Comparison of ENCODE assay signal across 8 cellular contexts in the genomic region with DNA sequence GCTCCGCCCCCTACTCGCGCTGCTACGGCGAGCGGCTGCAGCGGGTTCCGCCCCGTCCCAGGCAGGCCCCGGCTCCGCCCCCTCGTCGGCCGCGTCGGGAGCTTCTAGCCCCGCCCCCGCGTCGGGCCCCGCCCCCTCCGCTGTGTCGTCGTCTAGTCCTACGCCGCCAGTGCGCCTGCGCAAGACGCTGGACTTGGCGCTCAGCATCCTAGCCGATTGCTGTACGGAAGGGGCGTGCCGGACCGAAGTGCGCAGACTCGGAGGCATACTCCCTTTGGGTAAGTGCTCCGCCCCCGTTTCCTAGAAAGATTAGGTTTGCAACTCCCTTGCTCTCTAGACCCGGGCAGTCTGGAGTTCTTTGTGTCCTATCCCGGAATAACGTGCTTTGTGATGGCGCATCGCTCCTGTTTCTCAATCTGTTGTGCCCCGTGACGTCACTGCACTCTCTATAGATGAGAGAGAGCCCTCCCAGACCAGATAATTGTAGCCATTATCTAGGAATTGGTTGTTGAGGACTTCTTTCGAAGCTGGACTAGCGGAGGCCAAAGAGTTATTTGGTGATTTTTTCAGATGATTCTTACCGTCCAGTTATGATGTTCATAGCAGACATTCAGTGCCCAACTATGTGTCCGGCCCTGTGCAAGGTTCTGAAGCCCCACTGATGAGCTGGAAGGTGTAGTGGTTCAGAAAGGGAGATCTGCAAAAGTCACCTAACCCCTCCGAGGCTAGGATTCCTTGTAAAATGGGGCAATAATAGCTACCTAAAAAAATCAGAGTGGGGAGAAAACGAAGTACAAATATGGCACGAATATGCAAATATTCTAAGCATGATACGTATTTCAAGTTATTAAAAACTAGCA. TPM values are rescaled to one million over a fixed set of nuclear protein-coding genes. Genes with fewer than 3 reads are reported as not detected.
DNase-seq lines count a peak whose midpoint lies in the region; ATAC-seq and TF ChIP-seq lines count a peak whose summit lies in the region.

No MANE protein-coding gene starts in this region.

- H3K4me3 Mint-ChIP-seq in chondrocyte (ENCODE audit: unreplicated experiment): peak overlapping the region; percentile 87

- DNase-seq in AG10803 (ENCODE audit: low read depth) (peak; percentile 99), NCI-H460 (ENCODE audit: extremely low read depth, low read depth) (peak; percentile 99), chondrocyte (ENCODE audit: low spot score) (peak; percentile 100), kidney epithelial cell (ENCODE audit: low read depth) (peak; percentile 97)
- DNase-seq in activated CD4-positive, alpha-beta T cell treated with anti-CD3 and anti-CD28 coated beads for 24 hours (ENCODE audit: low read depth in 2 of 2): peak; percentile 99 to 100
- DNase-seq in stimulated activated CD4-positive, alpha-beta T cell treated with anti-CD3 and anti-CD28 coated beads, Interleukin-15, amount 100 ng/mL, for 24 hours: peak; percentile 100

- no peaks in the 10 kb centered on the region for H3K9me3 Mint-ChIP-seq in chondrocyte (ENCODE audit: low read depth)

- peak overlapping the region; percentile 91 for H3K4me3 ChIP-seq in AG10803 (ENCODE audit: low read length)
- peak overlapping the region; percentile 61 for H3K4me3 ChIP-seq in kidney epithelial cell (ENCODE audit: low read depth, low read length)

- peaks cover 12% of the 10 kb centered on the region for H3K36me3 Mint-ChIP-seq in chondrocyte (ENCODE audit: low read depth)

- peaks cover 42% of the 10 kb centered on the region for H3K4me1 Mint-ChIP-seq in chondrocyte (ENCODE audit: low read depth)

- peak; percentile 56 for ATAC-seq in GM19043 (IDR thresholded peaks at IDR 0.05; ENCODE audit: low read depth, unreplicated experiment)
- peak; percentile 57 for ATAC-seq in HG03378 (IDR thresholded peaks at IDR 0.05; ENCODE audit: unreplicated experiment)

- H3K27me3 ChIP-seq in kidney epithelial cell (ENCODE audit: control insufficient read depth, insufficient read depth, low read length): no peaks in the 10 kb centered on the region

- H3K27me3 Mint-ChIP-seq in chondrocyte (ENCODE audit: low read depth): no peaks in the 10 kb centered on the region

- peak overlapping the region; percentile 97 for H3K27ac Mint-ChIP-seq in chondrocyte (ENCODE audit: unreplicated experiment)

- TF ChIP-seq CTCF in AG10803 (conservative IDR thresholded peaks at IDR 0.05; ENCODE audit: low read length) (no peak), chondrocyte (IDR thresholded peaks at IDR 0.05) (no peak), kidney epithelial cell (IDR thresholded peaks at IDR 0.05; ENCODE audit: insufficient read depth, low read length, poor library complexity, severe bottlenecking) (no peak)

- H3K36me3 ChIP-seq in kidney epithelial cell (ENCODE audit: control insufficient read depth, insufficient read depth, low read length): no peaks in the 10 kb centered on the region

RNA-seq across cellular contexts. Expression of a gene that starts 0.7 kb away (rescaled TPM):
- 8.2 and 12.2 TPM in 2 replicates for total RNA-seq in NCI-H460 (2014; rRNA removed; shearing (Covaris generic))
- 24.1 and 43.6 TPM in 2 replicates for polyA plus RNA-seq in NCI-H460 (2014; cell fraction: nucleus; rRNA removed)
- total RNA-seq in chondrocyte: 12.2 to 13.2 TPM (median 12.4 TPM) in 3 replicates
- total RNA-seq in kidney epithelial cell: 18.7 and 23.2 TPM in 2 replicates

RNA-seq across cellular contexts. Expression of a gene that starts 12.0 kb away (rescaled TPM):
- total RNA-seq in NCI-H460 (2014; rRNA removed; shearing (Covaris generic)): 8.0 and 8.6 TPM in 2 replicates
- polyA plus RNA-seq in NCI-H460 (2014; cell fraction: nucleus; rRNA removed): 2.5 and 10.8 TPM in 2 replicates
- total RNA-seq in chondrocyte (124 to 224 TPM (median 221 TPM) in 3 replicates), kidney epithelial cell (116 and 138 TPM in 2 replicates)

RNA-seq across cellular contexts. Expression of a gene that starts 17.4 kb away (rescaled TPM):
- total RNA-seq in NCI-H460 (2014; rRNA removed; shearing (Covaris generic)): 0.05 and 0.14 TPM in 2 replicates
- polyA plus RNA-seq in NCI-H460 (2014; cell fraction: nucleus; rRNA removed): not detected in 2 replicates
- total RNA-seq in chondrocyte (2.3 to 3.7 TPM (median 2.8 TPM) in 3 replicates), kidney epithelial cell (0.89 and 3.2 TPM in 2 replicates)

RNA-seq across cellular contexts. Expression of a gene that starts 23.0 kb away (rescaled TPM):
- not detected in 2 replicates for total RNA-seq in NCI-H460 (2014; rRNA removed; shearing (Covaris generic))
- polyA plus RNA-seq in NCI-H460 (2014; cell fraction: nucleus; rRNA removed): 0.65 TPM in 1 of 2 replicates, not detected in the other
- total RNA-seq in chondrocyte (not detected in 3 replicates), kidney epithelial cell (0.04 and 0.21 TPM in 2 replicates)

RNA-seq across cellular contexts. Expression of a gene that starts 31.8 kb away (rescaled TPM):
- total RNA-seq in NCI-H460 (2014; rRNA removed; shearing (Covaris generic)): not detected in 2 replicates
- polyA plus RNA-seq in NCI-H460 (2014; cell fraction: nucleus; rRNA removed): not detected in 2 replicates
- total RNA-seq in chondrocyte (not detected in 3 replicates), kidney epithelial cell (not detected in 2 replicates)

Comparison
In these comparisons a context has a peak if more than half of its experiments do, and no peak if none do; other contexts are left out.
1. Peak in every context shown above with its lines: DNase-seq, ATAC-seq and H3K4me3 ChIP-seq.
2. RNA of a gene that starts 12.0 kb away (total RNA-seq): 124 to 224 TPM in chondrocyte and 116 to 138 TPM in kidney epithelial cell; 8.0 to 8.6 TPM in NCI-H460; every median in the first group is over 10 times any median in the second.